8 cellular contexts compared by ENCODE assay signal in the genomic region with DNA sequence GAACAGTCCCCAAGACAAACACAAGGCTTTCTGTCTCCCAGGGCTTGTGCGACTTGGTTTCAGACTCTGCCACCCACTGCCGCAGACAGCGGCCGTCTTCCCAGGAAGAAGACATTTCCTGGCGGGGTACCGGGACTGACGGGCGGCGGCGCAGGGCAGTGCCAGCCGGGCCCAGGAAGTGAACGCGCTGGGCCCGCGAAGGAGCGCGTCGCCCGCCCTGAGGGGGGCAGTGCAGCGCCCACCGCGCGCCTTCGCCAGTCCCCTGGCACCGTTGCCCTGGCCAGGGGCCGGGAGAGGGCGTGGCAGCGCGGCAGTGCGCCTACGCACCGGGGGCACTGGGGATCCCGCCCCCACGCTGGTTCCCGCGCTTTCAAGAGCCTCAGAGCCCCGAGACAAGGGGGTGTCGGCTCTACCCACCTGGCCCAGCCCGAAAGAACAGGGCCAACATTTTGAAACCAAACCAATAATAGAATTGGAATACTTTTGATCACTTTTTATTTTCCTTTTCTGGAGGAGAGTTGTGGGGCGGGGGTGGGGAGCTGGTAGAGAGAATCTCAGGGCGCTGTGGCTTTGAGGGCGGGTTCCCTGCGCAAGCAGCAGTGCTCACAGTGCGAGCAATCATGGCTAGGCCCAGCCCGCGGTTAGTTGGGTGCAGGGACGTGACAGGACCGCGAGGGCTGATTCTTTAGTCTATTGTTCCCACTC. TPM values are rescaled to one million over a fixed set of nuclear protein-coding genes. Genes with fewer than 3 reads are reported as not detected.
DNase-seq lines count a peak whose midpoint lies in the region; ATAC-seq lines count a peak whose summit lies in the region.

No MANE protein-coding gene starts in this region.

- no peak overlapping the region for H3K14ac ChIP-seq in neuronal stem cell (ENCODE audit: low read length)

- H3K9me3 Mint-ChIP-seq in activated T-cell treated with anti-CD3 and anti-CD28 coated beads, Interleukin-2, amount 50 U/mL, for 4 hours: no peaks in the 10 kb centered on the region

- H4K91ac ChIP-seq in neuronal stem cell (ENCODE audit: low read depth, low read length, poor library complexity): no peak overlapping the region

- peak; percentile 72 for ATAC-seq in HG02798 (IDR thresholded peaks at IDR 0.05; ENCODE audit: poor library complexity, unreplicated experiment)
- peak; percentile 83 to 95 for ATAC-seq in activated T-cell treated with anti-CD3 and anti-CD28 coated beads, Interleukin-2, amount 50 U/mL, for 4 hours

- no peak overlapping the region for H4K8ac ChIP-seq in neuronal stem cell (ENCODE audit: low read depth, low read length)

- H3K4me3 ChIP-seq in neuronal stem cell (ENCODE audit: low read length in 2 of 2): no peak overlapping the region

- no peak overlapping the region for H2BK5ac ChIP-seq in neuronal stem cell (ENCODE audit: low read length)

- H2AK5ac ChIP-seq in neuronal stem cell (ENCODE audit: low read depth, low read length): no peak overlapping the region

- peaks cover 13% of the 10 kb centered on the region for H3K4me1 Mint-ChIP-seq in activated T-cell treated with anti-CD3 and anti-CD28 coated beads, Interleukin-2, amount 50 U/mL, for 4 hours (ENCODE audit: low read depth)

- peaks cover 0 to 2% of the 10 kb centered on the region in 2 donors for H3K4me1 ChIP-seq in neuronal stem cell (ENCODE audit: control insufficient read depth in 2 of 2, insufficient read depth in 1 of 2, low read depth in 1 of 2, low read length in 2 of 2)

- H3K4ac ChIP-seq in neuronal stem cell (ENCODE audit: low read length): no peak overlapping the region

- H3K9me3 ChIP-seq in neuronal stem cell (replicated peaks in 1 of 2; ENCODE audit: control insufficient read depth in 2 of 2, insufficient read depth in 1 of 2, low read depth in 1 of 2, low read length in 2 of 2): no peaks in the 10 kb centered on the region

- H3K9ac ChIP-seq in neuronal stem cell (ENCODE audit: low read depth, low read length, poor library complexity): no peak overlapping the region

- no peaks in the 10 kb centered on the region for H3K27me3 Mint-ChIP-seq in activated T-cell treated with anti-CD3 and anti-CD28 coated beads, Interleukin-2, amount 50 U/mL, for 4 hours (ENCODE audit: low read depth)

- no peaks in the 10 kb centered on the region for H3K79me1 ChIP-seq in neuronal stem cell (ENCODE audit: low read depth, low read length)

- no peaks in the 10 kb centered on the region for H3K36me3 ChIP-seq in neuronal stem cell (replicated peaks in 1 of 2; ENCODE audit: control insufficient read depth in 2 of 2, insufficient read depth in 2 of 2, low read length in 2 of 2)

- no peak overlapping the region for H2BK12ac ChIP-seq in neuronal stem cell (ENCODE audit: low read length)

- H2BK15ac ChIP-seq in neuronal stem cell (ENCODE audit: low read length): no peak overlapping the region

- H3K36me3 Mint-ChIP-seq in activated T-cell treated with anti-CD3 and anti-CD28 coated beads, Interleukin-2, amount 50 U/mL, for 4 hours (ENCODE audit: insufficient read depth): no peaks in the 10 kb centered on the region

- H3K27me3 ChIP-seq in neuronal stem cell (ENCODE audit: control insufficient read depth in 3 of 3, insufficient read depth in 3 of 3, low read depth in 1 of 3, low read length in 3 of 3): peaks cover 0 to 8% (median 0%) of the 10 kb centered on the region in 3 experiments

- H3K4me2 ChIP-seq in neuronal stem cell (ENCODE audit: insufficient read depth, low read length, poor library complexity, severe bottlenecking): peak overlapping the region; percentile 11

- H3K18ac ChIP-seq in neuronal stem cell (ENCODE audit: low read length): no peak overlapping the region

- no CpG with 5 or more reads among the region's 49 CpGs for WGBS in neuronal stem cell (ENCODE audit: extremely low coverage in 2 of 2, insufficient read length in 2 of 2, insufficient replicate concordance in 1 of 2), 2 donors

- no peak overlapping the region for H2AFZ ChIP-seq in neuronal stem cell (ENCODE audit: low read length)

- DNase-seq in EH (ENCODE audit: low read depth) (peak; percentile 31), NCI-H774 (lab: John Stamatoyannopoulos, UW) (peak; percentile 88), fibroblast of gingiva (ENCODE audit: low read depth) (peak; percentile 52), neuronal stem cell (ENCODE audit: low spot score) (no peak), dedifferentiated amniotic fluid mesenchymal stem cell (ENCODE audit: extremely low spot score) (no peak), epidermal melanocyte (ENCODE audit: insufficient read length, low spot score) (no peak)
- peak; percentile 30 for DNase-seq in activated T-cell treated with anti-CD3 and anti-CD28 coated beads, Interleukin-2, amount 50 U/mL, for 4 hours

- peak overlapping the region; percentile 54 for H3K4me3 Mint-ChIP-seq in activated T-cell treated with anti-CD3 and anti-CD28 coated beads, Interleukin-2, amount 50 U/mL, for 4 hours

- no peak overlapping the region for H2BK120ac ChIP-seq in neuronal stem cell (ENCODE audit: low read depth, low read length)

- H3K23ac ChIP-seq in neuronal stem cell (ENCODE audit: low read depth, low read length, poor library complexity): no peak overlapping the region

- no peak overlapping the region for H3K27ac ChIP-seq in neuronal stem cell (replicated peaks; ENCODE audit: low read length)

RNA-seq across cellular contexts. Expression of gene APLN, which starts 23.6 kb away (rescaled TPM):
- under 1 TPM; 0.11 to 0.18 (median 0.11) TPM for total RNA-seq in activated T-cell treated with anti-CD3 and anti-CD28 coated beads, Interleukin-2, amount 50 U/mL, for 4 hours
- polyA plus RNA-seq in neuronal stem cell (2013, experiment 1 of 2): 1.2 TPM
- polyA plus RNA-seq in neuronal stem cell (2013, experiment 2 of 2): 1.4 TPM

Comparison
In these comparisons a context has a peak if more than half of its experiments do, and no peak if none do; other contexts are left out.
1. DNase-seq: peak in EH (single experiment), NCI-H774 (single experiment), activated T-cell treated with anti-CD3 and anti-CD28 coated beads, Interleukin-2, amount 50 U/mL, for 4 hours (single experiment) and fibroblast of gingiva (single experiment); none in neuronal stem cell (single experiment), dedifferentiated amniotic fluid mesenchymal stem cell (single experiment) and epidermal melanocyte (single experiment).